In the genomic region with DNA sequence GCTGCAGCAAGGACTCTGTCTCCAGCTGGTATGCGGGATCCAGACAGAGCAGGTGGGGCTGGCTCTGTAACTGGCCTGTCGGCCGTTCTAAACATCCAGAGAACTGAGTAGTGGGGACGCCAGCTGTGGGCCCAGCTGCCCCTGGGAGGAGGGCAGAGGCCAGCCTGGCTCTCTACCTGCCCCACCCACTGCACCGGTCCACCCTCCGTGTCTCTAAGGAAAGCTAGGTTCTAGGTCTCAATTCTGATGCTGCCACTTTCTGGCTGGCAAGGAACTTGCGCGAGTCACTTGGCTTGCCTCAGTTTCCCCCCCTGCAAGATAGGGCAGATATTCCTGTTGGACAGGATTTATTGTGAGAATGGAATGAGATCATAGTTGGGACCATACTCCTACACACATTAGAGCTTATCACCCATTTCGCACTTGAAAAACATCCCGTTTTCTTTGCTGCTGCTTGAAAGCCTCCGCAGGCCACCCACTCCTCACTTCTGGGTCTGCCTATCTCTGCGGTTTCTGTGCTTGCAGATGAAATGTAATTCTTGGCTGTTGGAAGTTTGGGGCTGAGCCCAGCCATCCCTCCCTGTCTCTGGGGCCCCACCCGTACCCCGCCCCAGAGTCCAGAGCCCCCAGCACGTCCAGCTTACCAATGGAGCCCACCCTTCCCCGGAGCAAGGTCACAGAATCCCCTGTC, we compare ENCODE assay signal across 1 cellular context.
TF ChIP-seq lines count a peak whose summit lies in the region.

No MANE protein-coding gene starts in this region.

TF ChIP-seq in K562, 482 proteins besides CTCF, POLR2A, EP300 and RAD21 (continues in another document):
- TF ChIP-seq CHD1 (IDR thresholded peaks at IDR 0.05; ENCODE audit: low read length), result no peak
- peak; percentile 95 for TF ChIP-seq ZBTB7A (IDR thresholded peaks at IDR 0.05; ENCODE audit: borderline replicate concordance, control insufficient read depth, low read depth, low read length)
- TF ChIP-seq NFATC3 (IDR thresholded peaks at IDR 0.05), result no peak
- TF ChIP-seq ETV6 (IDR thresholded peaks at IDR 0.05; ENCODE audit: borderline replicate concordance in 1 of 2, low read depth in 2 of 2, low read length in 1 of 2), result no peak; a peak in 1 of 4 replicates
- TF ChIP-seq ETV6 (CRISPR knock-in tag; IDR thresholded peaks at IDR 0.05; ENCODE audit: borderline replicate concordance), result no peak
- 0 out of 2 replicates have a peak, but pooled peaks have one; percentile 40 for TF ChIP-seq NBN (IDR thresholded peaks at IDR 0.05; ENCODE audit: low read depth)
- peak; percentile 55; the same call in 1 of the 2 replicates for TF ChIP-seq SMARCC2 (IDR thresholded peaks at IDR 0.05; ENCODE audit: low read depth)
- TF ChIP-seq GATA2 (CRISPR knock-in tag; IDR thresholded peaks at IDR 0.05), result peak; percentile 69
- TF ChIP-seq, protein P1, sequence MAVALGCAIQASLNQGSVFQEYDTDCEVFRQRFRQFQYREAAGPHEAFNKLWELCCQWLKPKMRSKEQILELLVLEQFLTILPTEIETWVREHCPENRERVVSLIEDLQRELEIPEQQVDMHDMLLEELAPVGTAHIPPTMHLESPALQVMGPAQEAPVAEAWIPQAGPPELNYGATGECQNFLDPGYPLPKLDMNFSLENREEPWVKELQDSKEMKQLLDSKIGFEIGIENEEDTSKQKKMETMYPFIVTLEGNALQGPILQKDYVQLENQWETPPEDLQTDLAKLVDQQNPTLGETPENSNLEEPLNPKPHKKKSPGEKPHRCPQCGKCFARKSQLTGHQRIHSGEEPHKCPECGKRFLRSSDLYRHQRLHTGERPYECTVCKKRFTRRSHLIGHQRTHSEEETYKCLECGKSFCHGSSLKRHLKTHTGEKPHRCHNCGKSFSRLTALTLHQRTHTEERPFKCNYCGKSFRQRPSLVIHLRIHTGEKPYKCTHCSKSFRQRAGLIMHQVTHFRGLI (CRISPR knock-in tag; IDR thresholded peaks at IDR 0.05), result no peak
- TF ChIP-seq POLR2AphosphoS5 (IDR thresholded peaks at IDR 0.05; ENCODE audit: control insufficient read depth, insufficient read depth, low read depth, low read length), result peak; percentile 90
- no peak for TF ChIP-seq SP2 (IDR thresholded peaks at IDR 0.05; ENCODE audit: extremely low read depth, low read depth, low read length, poor library complexity, severe bottlenecking)
- TF ChIP-seq RNF2 (IDR thresholded peaks at IDR 0.05), result peak; percentile 76
- no peak for TF ChIP-seq FOXA3 (CRISPR knock-in tag; conservative IDR thresholded peaks at IDR 0.05 in 1 of 2, IDR thresholded peaks at IDR 0.05 in 1 of 2)
- TF ChIP-seq EZH2 (IDR thresholded peaks at IDR 0.05; ENCODE audit: borderline replicate concordance, low read depth, low read length), result no peak
- TF ChIP-seq, protein P2, sequence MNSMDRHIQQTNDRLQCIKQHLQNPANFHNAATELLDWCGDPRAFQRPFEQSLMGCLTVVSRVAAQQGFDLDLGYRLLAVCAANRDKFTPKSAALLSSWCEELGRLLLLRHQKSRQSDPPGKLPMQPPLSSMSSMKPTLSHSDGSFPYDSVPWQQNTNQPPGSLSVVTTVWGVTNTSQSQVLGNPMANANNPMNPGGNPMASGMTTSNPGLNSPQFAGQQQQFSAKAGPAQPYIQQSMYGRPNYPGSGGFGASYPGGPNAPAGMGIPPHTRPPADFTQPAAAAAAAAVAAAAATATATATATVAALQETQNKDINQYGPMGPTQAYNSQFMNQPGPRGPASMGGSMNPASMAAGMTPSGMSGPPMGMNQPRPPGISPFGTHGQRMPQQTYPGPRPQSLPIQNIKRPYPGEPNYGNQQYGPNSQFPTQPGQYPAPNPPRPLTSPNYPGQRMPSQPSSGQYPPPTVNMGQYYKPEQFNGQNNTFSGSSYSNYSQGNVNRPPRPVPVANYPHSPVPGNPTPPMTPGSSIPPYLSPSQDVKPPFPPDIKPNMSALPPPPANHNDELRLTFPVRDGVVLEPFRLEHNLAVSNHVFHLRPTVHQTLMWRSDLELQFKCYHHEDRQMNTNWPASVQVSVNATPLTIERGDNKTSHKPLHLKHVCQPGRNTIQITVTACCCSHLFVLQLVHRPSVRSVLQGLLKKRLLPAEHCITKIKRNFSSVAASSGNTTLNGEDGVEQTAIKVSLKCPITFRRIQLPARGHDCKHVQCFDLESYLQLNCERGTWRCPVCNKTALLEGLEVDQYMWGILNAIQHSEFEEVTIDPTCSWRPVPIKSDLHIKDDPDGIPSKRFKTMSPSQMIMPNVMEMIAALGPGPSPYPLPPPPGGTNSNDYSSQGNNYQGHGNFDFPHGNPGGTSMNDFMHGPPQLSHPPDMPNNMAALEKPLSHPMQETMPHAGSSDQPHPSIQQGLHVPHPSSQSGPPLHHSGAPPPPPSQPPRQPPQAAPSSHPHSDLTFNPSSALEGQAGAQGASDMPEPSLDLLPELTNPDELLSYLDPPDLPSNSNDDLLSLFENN (IDR thresholded peaks at IDR 0.05; ENCODE audit: low read depth in 2 of 2, low read length in 2 of 2), result peak in 1 of 2 experiments; percentile 83; a peak in 1 of 4 replicates
- no peak for TF ChIP-seq MEF2D (tag; conservative IDR thresholded peaks at IDR 0.05; ENCODE audit: low read depth)
- no peak for TF ChIP-seq CREB3 (tag; conservative IDR thresholded peaks at IDR 0.05; ENCODE audit: low read depth)
- TF ChIP-seq ZSCAN32 (CRISPR knock-in tag; IDR thresholded peaks at IDR 0.05), result no peak
- no peak for TF ChIP-seq ILF3 (IDR thresholded peaks at IDR 0.05; ENCODE audit: borderline replicate concordance)
- TF ChIP-seq CXXC5 (CRISPR knock-in tag; IDR thresholded peaks at IDR 0.05), result peak; percentile 21; the same call in 1 of the 2 replicates
- TF ChIP-seq ZNF584 (CRISPR knock-in tag; IDR thresholded peaks at IDR 0.05; ENCODE audit: low read depth), result no peak
- no peak for TF ChIP-seq NR3C1 (CRISPR knock-in tag; IDR thresholded peaks at IDR 0.05)
- peak; percentile 61 to 62; a peak in 2 of 4 replicates for TF ChIP-seq TRIM24 (IDR thresholded peaks at IDR 0.05)
- no peak for TF ChIP-seq KLF1 (tag; IDR thresholded peaks at IDR 0.05)
- TF ChIP-seq NR2F6 (CRISPR knock-in tag; IDR thresholded peaks at IDR 0.05), result no peak
- TF ChIP-seq ATF1 (CRISPR knock-in tag; IDR thresholded peaks at IDR 0.05), result no peak
- peak; percentile 14; the same call in 1 of the 2 replicates for TF ChIP-seq ATF1 (tag; IDR thresholded peaks at IDR 0.05)
- TF ChIP-seq THAP7 (CRISPR knock-in tag; IDR thresholded peaks at IDR 0.05), result no peak
- TF ChIP-seq ZNF696 (CRISPR knock-in tag; conservative IDR thresholded peaks at IDR 0.05), result no peak
- TF ChIP-seq RBBP5 (IDR thresholded peaks at IDR 0.05; ENCODE audit: borderline replicate concordance, insufficient read depth, low read length, poor library complexity, severe bottlenecking), result no peak
- peak; percentile 90 for TF ChIP-seq ATF7 (IDR thresholded peaks at IDR 0.05)
- no peak for TF ChIP-seq MXI1 (IDR thresholded peaks at IDR 0.05; ENCODE audit: low read depth, low read length)
- no peak for TF ChIP-seq SAP30 (IDR thresholded peaks at IDR 0.05; ENCODE audit: borderline replicate concordance, insufficient read depth, low read depth, low read length, poor library complexity, severe bottlenecking)
- no peak for TF ChIP-seq ZNF707 (CRISPR knock-in tag; conservative IDR thresholded peaks at IDR 0.05)
- no peak for TF ChIP-seq RNF219 (CRISPR knock-in tag; IDR thresholded peaks at IDR 0.05)
- no peak for TF ChIP-seq ZNF76 (CRISPR knock-in tag; IDR thresholded peaks at IDR 0.05; ENCODE audit: borderline replicate concordance)
- peak; percentile 93 for TF ChIP-seq SMARCE1 (IDR thresholded peaks at IDR 0.05)
- peak; percentile 95 for TF ChIP-seq CBFA2T3 (IDR thresholded peaks at IDR 0.05)
- TF ChIP-seq CREB3L1 (IDR thresholded peaks at IDR 0.05; ENCODE audit: borderline replicate concordance, low read depth), result no peak
- peak; percentile 68; the same call in 1 of the 2 replicates for TF ChIP-seq TCF7L2 (IDR thresholded peaks at IDR 0.05; ENCODE audit: low read depth, low read length)
- 0 out of 2 replicates have a peak, but pooled peaks have one; percentile 39 for TF ChIP-seq GABPB1 (CRISPR knock-in tag; IDR thresholded peaks at IDR 0.05)
- peak; percentile 16 for TF ChIP-seq NCOA4 (IDR thresholded peaks at IDR 0.05; ENCODE audit: partially characterized antibody)
- peak; percentile 85 for TF ChIP-seq MEIS2 (IDR thresholded peaks at IDR 0.05; ENCODE audit: partially characterized antibody)
- TF ChIP-seq MBD2 (IDR thresholded peaks at IDR 0.05; ENCODE audit: borderline replicate concordance, low read depth), result peak; percentile 73
- TF ChIP-seq ZNF212 (CRISPR knock-in tag; IDR thresholded peaks at IDR 0.05), result no peak
- TF ChIP-seq POU5F1 (IDR thresholded peaks at IDR 0.05; ENCODE audit: borderline replicate concordance, low read depth, low read length, partially characterized antibody), result no peak
- peak; percentile 61 for TF ChIP-seq NEUROD1 (IDR thresholded peaks at IDR 0.05; ENCODE audit: borderline replicate concordance, low read depth, low read length, partially characterized antibody)
- no peak for TF ChIP-seq MLX (CRISPR knock-in tag; conservative IDR thresholded peaks at IDR 0.05)
- TF ChIP-seq ARNT (IDR thresholded peaks at IDR 0.05), result peak; percentile 47 to 58; a peak in 1 of 4 replicates
- no peak for TF ChIP-seq ZNF699 (CRISPR knock-in tag; IDR thresholded peaks at IDR 0.05; ENCODE audit: insufficient replicate concordance)
- peak; percentile 87 for TF ChIP-seq NCOR1 (IDR thresholded peaks at IDR 0.05)
- TF ChIP-seq TCF15 (CRISPR knock-in tag; IDR thresholded peaks at IDR 0.05), result no peak
- TF ChIP-seq, protein P3, sequence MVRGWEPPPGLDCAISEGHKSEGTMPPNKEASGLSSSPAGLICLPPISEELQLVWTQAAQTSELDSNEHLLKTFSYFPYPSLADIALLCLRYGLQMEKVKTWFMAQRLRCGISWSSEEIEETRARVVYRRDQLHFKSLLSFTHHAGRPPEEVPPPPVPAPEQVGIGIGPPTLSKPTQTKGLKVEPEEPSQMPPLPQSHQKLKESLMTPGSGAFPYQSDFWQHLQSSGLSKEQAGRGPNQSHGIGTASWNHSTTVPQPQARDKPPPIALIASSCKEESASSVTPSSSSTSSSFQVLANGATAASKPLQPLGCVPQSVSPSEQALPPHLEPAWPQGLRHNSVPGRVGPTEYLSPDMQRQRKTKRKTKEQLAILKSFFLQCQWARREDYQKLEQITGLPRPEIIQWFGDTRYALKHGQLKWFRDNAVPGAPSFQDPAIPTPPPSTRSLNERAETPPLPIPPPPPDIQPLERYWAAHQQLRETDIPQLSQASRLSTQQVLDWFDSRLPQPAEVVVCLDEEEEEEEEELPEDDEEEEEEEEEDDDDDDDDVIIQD (CRISPR knock-in tag; IDR thresholded peaks at IDR 0.05), result no peak
- 0 out of 2 replicates have a peak, but pooled peaks have one; percentile 47 for TF ChIP-seq HDAC2 (IDR thresholded peaks at IDR 0.05)
